Comparison of ENCODE assay signal across 13 cellular contexts in genomic region chr6:88651400-88651799, GRCh38.
DNase-seq lines count a peak whose midpoint lies in the region; ATAC-seq, FAIRE-seq and TF ChIP-seq lines count a peak whose summit lies in the region.
"Had no signal": no experiment of that assay in that cellular context is flagged by ENCODE, and none has a peak within 500 bp of the region (broad histone marks: within the 10 kb centered on the region; RNA-seq: fewer than 3 reads in every experiment).

No MANE protein-coding gene starts in this region.

- no peak overlapping the region for H2AK5ac ChIP-seq in IMR-90 (ENCODE audit: low read depth, low read length)

- H3K9me3 ChIP-seq in IMR-90 (ENCODE audit: control insufficient read depth, insufficient read depth, low read length) (no peaks in the 10 kb centered on the region), SU-DHL-6 (ENCODE audit: insufficient read depth, low read length) (no peaks in the 10 kb centered on the region), adrenal gland (replicated peaks in 1 of 3) (no peaks in the 10 kb centered on the region)

- H2BK15ac ChIP-seq in IMR-90 (ENCODE audit: low read depth, low read length): no peak overlapping the region

- H3F3A ChIP-seq in SU-DHL-6 (ENCODE audit: insufficient read depth): peaks cover 70% of the 10 kb centered on the region

- H3K23ac ChIP-seq in IMR-90 (ENCODE audit: low read depth, low read length): no peak overlapping the region

- H2AFZ ChIP-seq in IMR-90 (replicated peaks; ENCODE audit: low read length, poor library complexity) (no peak overlapping the region), SU-DHL-6 (ENCODE audit: low read depth, low read length, severe bottlenecking) (no peak overlapping the region)

- no peak overlapping the region for H2AK9ac ChIP-seq in IMR-90 (replicated peaks; ENCODE audit: low read depth, low read length, poor library complexity)

- no TSS peak for BruUV-seq in IMR-90 (replicated peaks; lab: Mats Ljungman, UMichigan)

- intact Hi-C loops in IMR-90 (cut with micrococcal nuclease): no loop called here
- intact Hi-C loops in adrenal gland (cut with DNase I): no loop called here

- TF ChIP-seq CTCF in IMR-90 (conservative IDR thresholded peaks at IDR 0.05; ENCODE audit: low read depth, low read length) (no peak), SU-DHL-6 (IDR thresholded peaks at IDR 0.05; ENCODE audit: insufficient read depth, low read length, poor library complexity, severe bottlenecking) (no peak), adrenal gland (IDR thresholded peaks at IDR 0.05) (no peak)

- no peak overlapping the region for H2BK5ac ChIP-seq in IMR-90 (ENCODE audit: low read depth, low read length, poor library complexity, severe bottlenecking)

- DNase-seq in IMR-90 (no peak), frontal cortex (ENCODE audit: low spot score in 2 of 2) (no peak), left lobe of liver (ENCODE audit: low spot score) (no peak), activated gamma-delta T cell treated with Interleukin-2 at 50 U/mL for 16 hours (no peak), adrenal gland (no peak)
- DNase-seq in stimulated activated CD4-positive, alpha-beta T cell treated with anti-CD3 and anti-CD28 coated beads, Interleukin-2, amount 100 ng/mL, for 24 hours: no peak
- DNase-seq: ACHN; CD4-positive, CD25-positive, alpha-beta regulatory T cell; DMS53; GOT3; H9 had no signal

- H2BK20ac ChIP-seq in IMR-90 (ENCODE audit: low read depth, low read length): no peak overlapping the region

- POLR2A ChIA-PET in IMR-90 (lab: Charles Lee; ENCODE audit: unreplicated experiment): no interaction called here

- no peak for TF ChIP-seq POLR2A in IMR-90 (IDR thresholded peaks at IDR 0.05; ENCODE audit: low read depth, low read length)
- TF ChIP-seq POLR2A in adrenal gland (IDR thresholded peaks at IDR 0.05): no peak

- no peak for TF ChIP-seq RAD21 in IMR-90 (IDR thresholded peaks at IDR 0.05; ENCODE audit: low read length)

- no peak overlapping the region for H3K4me2 ChIP-seq in IMR-90 (ENCODE audit: low read depth, low read length)
- H3K4me2 ChIP-seq in SU-DHL-6 (ENCODE audit: low read depth, low read length, poor library complexity, severe bottlenecking): peak overlapping the region; percentile 62
- H3K4me2 ChIP-seq: BLaER1 treated with 17β-estradiol and CSF1 and Interleukin-3, amounts not matched to agents 10 nM and 100 nM had no signal

- H3K9ac ChIP-seq in IMR-90 (ENCODE audit: low read depth, low read length) (no peak overlapping the region), SU-DHL-6 (ENCODE audit: low read length) (peak overlapping the region; percentile 42)
- H3K9ac ChIP-seq: BLaER1 treated with 17β-estradiol and CSF1 and Interleukin-3, amounts not matched to agents 10 nM and 100 nM had no signal

- no peak overlapping the region for H3K14ac ChIP-seq in IMR-90 (replicated peaks; ENCODE audit: low read depth, low read length)

- H3K27ac ChIP-seq in IMR-90 (ENCODE audit: insufficient read depth, low read length) (no peak overlapping the region), SU-DHL-6 (ENCODE audit: low read depth, low read length) (peak overlapping the region; percentile 85), adrenal gland (no peak overlapping the region)
- H3K27ac ChIP-seq: BLaER1 treated with 17β-estradiol and CSF1 and Interleukin-3, amounts not matched to agents 10 nM and 100 nM had no signal

- H3K4me3 ChIP-seq in IMR-90 (ENCODE audit: insufficient read depth, low read depth, low read length) (no peak overlapping the region), SU-DHL-6 (ENCODE audit: insufficient read depth, low read length, poor library complexity, severe bottlenecking) (peak overlapping the region; percentile 35), adrenal gland (no peak overlapping the region)
- H3K4me3 ChIP-seq: BLaER1 treated with 17β-estradiol and CSF1 and Interleukin-3, amounts not matched to agents 10 nM and 100 nM had no signal

- in situ Hi-C loops in IMR-90 (cut with MboI; ENCODE audit: low sequenced_read_pairs): no loop called here

- CTCF ChIA-PET in IMR-90 (lab: Yijun Ruan, JAX): no interaction called here

- no peak overlapping the region for H3K4ac ChIP-seq in IMR-90 (ENCODE audit: low read depth, low read length)

- no peaks in the 10 kb centered on the region for H3K9me1 ChIP-seq in IMR-90 (ENCODE audit: insufficient read depth, low read length)

- H4K91ac ChIP-seq in IMR-90 (ENCODE audit: insufficient read depth, low read depth, low read length): no peak overlapping the region

- H3K4me1 ChIP-seq in IMR-90 (ENCODE audit: control insufficient read depth, insufficient read depth, low read length) (no peaks in the 10 kb centered on the region), adrenal gland (replicated peaks in 1 of 2) (no peaks in the 10 kb centered on the region)
- H3K4me1 ChIP-seq: BLaER1 treated with 17β-estradiol and CSF1 and Interleukin-3, amounts not matched to agents 10 nM and 100 nM had no signal

- no peak overlapping the region for H3K18ac ChIP-seq in IMR-90 (ENCODE audit: low read depth, low read length)

- H4K8ac ChIP-seq in IMR-90 (ENCODE audit: low read depth in 2 of 2, low read length in 2 of 2): no peak overlapping the region

- H4K20me1 ChIP-seq in IMR-90 (ENCODE audit: insufficient read depth, low read length) (no peaks in the 10 kb centered on the region), SU-DHL-6 (ENCODE audit: low read depth, low read length) (no peaks in the 10 kb centered on the region)
- H4K20me1 ChIP-seq: BLaER1 treated with 17β-estradiol and CSF1 and Interleukin-3, amounts not matched to agents 10 nM and 100 nM had no signal

- peaks cover 0 to 3% of the 10 kb centered on the region in 2 experiments; a peak in 1 of 4 replicates for H3K79me1 ChIP-seq in IMR-90 (ENCODE audit: low read depth in 1 of 2, low read length in 2 of 2)

- no peaks in the 10 kb centered on the region for H3K9me2 ChIP-seq in SU-DHL-6 (replicated peaks; ENCODE audit: insufficient read depth, low read length)

- H3K27me3 ChIP-seq in IMR-90 (ENCODE audit: control insufficient read depth, insufficient read depth, low read length) (no peaks in the 10 kb centered on the region), SU-DHL-6 (ENCODE audit: low read length) (no peaks in the 10 kb centered on the region), adrenal gland (no peaks in the 10 kb centered on the region)
- H3K27me3 ChIP-seq: BLaER1 treated with 17β-estradiol and CSF1 and Interleukin-3, amounts not matched to agents 10 nM and 100 nM had no signal

- H3K36me3 ChIP-seq in IMR-90 (ENCODE audit: control insufficient read depth, insufficient read depth, low read length) (no peaks in the 10 kb centered on the region), SU-DHL-6 (ENCODE audit: low read length) (no peaks in the 10 kb centered on the region; the same call in 1 of the 2 replicates), adrenal gland (replicated peaks in 1 of 2) (no peaks in the 10 kb centered on the region)

- H4K5ac ChIP-seq in IMR-90 (ENCODE audit: low read depth, low read length): no peak overlapping the region

- H3K79me2 ChIP-seq in SU-DHL-6 (ENCODE audit: insufficient read depth, low read length): peaks cover 93% of the 10 kb centered on the region

- no peak overlapping the region for H3K56ac ChIP-seq in IMR-90 (ENCODE audit: extremely low read depth, insufficient read depth, low read length)

- ATAC-seq in IMR-90 (ENCODE audit: low read depth) (no peak), left lobe of liver (no peak)

- dilution Hi-C loops in IMR-90 (cut with HindIII; ENCODE audit: low sequenced_read_pairs, unreplicated experiment): no loop called here

- H2BK120ac ChIP-seq in IMR-90 (ENCODE audit: low read depth, low read length): no peak overlapping the region

- FAIRE-seq in frontal cortex (lab: Jason Lieb, UNC): peak; percentile 42

TF ChIP-seq in IMR-90, 13 proteins besides CTCF, POLR2A, EP300 and RAD21:
- TF ChIP-seq ELK1 (IDR thresholded peaks at IDR 0.05; ENCODE audit: borderline replicate concordance, low read depth, low read length) (no peak), FOS (IDR thresholded peaks at IDR 0.05; ENCODE audit: low read depth, low read length) (no peak), MXI1 (IDR thresholded peaks at IDR 0.05; ENCODE audit: borderline replicate concordance, low read depth, low read length) (no peak), MAFK (IDR thresholded peaks at IDR 0.05; ENCODE audit: low read depth, low read length) (peak; percentile 57), BHLHE40 (IDR thresholded peaks at IDR 0.05; ENCODE audit: low read depth, low read length) (no peak), RCOR1 (IDR thresholded peaks at IDR 0.05; ENCODE audit: insufficient replicate concordance, low read length) (no peak)
TF ChIP-seq in IMR-90: peak in this region for 1.
